8 cellular contexts compared by ENCODE assay signal in the genomic region with DNA sequence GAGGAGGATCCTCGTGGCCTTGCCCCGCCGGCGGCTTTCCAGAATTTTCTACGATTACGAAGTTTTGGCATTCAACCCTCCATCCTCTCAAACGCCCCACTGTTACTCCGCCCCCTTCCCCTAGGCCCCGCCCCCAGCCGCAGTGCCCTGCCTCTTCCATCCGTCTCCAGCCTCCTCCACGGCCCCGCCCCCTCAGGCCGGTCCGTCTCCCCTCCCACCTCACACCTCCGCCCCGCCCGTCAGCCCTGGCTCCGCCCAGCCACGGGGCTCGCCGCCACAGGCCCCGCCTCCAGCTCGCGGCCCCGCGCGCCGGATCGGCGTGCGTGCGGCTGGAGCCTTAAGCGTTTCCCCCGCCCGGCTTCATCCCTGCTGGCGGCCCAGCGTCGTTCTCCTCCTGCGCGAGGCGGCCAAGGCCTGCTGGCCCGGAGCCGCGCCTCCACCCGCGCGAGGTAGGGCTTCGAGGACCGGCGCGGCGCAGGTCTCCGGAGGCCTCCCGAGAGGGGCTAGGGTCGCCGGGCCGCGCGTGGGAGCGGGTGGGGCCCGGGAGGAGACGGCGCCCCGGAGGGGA. TPM values are rescaled to one million over a fixed set of nuclear protein-coding genes. Genes with fewer than 3 reads are reported as not detected.
A peak's percentile ranks its signal among the peaks of the same experiment; 100 is the strongest.
DNase-seq lines count a peak whose midpoint lies in the region; ATAC-seq and TF ChIP-seq lines count a peak whose summit lies in the region.

A gene with protein sequence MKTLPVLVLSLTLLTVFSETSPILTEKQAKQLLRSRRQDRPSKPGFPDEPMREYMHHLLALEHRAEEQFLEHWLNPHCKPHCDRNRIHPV (minus strand): TSS at position 109 of the 568 bp plus-strand sequence. CDS start 18,110 bp downstream, outside the sequence.
A gene (plus strand): TSS at position 340 of the 568 bp plus-strand sequence. CDS start 645 bp downstream, outside the sequence.

- peak within 1 kb of the TSS; percentile 97 for H3K4me2 ChIP-seq in SK-N-SH

- H4K20me1 ChIP-seq in SK-N-SH (ENCODE audit: insufficient read depth) = no peaks in the 10 kb centered on the region

- POLR2A ChIA-PET in SK-N-SH (lab: Yijun Ruan, JAX) = interaction anchor here (1.0 to 2.3 kb wide), 3 partner anchors 80 to 144 kb away, joined by 3 to 8 read pairs (median 4); a partner anchor contains a TSS

- peak; percentile 94 for DNase-seq in GM06990 (ENCODE audit: extremely low read depth, insufficient read length)
- peak; percentile 94 for DNase-seq in HFFc6
- DNase-seq in MV-4-11 (lab: John Stamatoyannopoulos, UW) = peak; percentile 89
- peak; percentile 100 for DNase-seq in SK-N-SH
- DNase-seq in activated naive CD4-positive, alpha-beta T cell treated with anti-CD3 and anti-CD28 coated beads, Interleukin-2, amount 50 U/mL, for 72 hours (ENCODE audit: low spot score in 2 of 2) = peak; percentile 98 to 99
- DNase-seq in glutamatergic neuron = peak; percentile 99
- DNase-seq in osteocyte (ENCODE audit: extremely low spot score, unreplicated experiment) = peak; percentile 99

- peak within 1 kb of the TSS; percentile 87 for H2AFZ ChIP-seq in SK-N-SH (ENCODE audit: low read depth)

- no peaks in the 10 kb centered on the region for H3K27me3 ChIP-seq in GM06990 (replicated peaks; ENCODE audit: control insufficient read depth, insufficient read depth, low read length)
- H3K27me3 ChIP-seq in SK-N-SH (ENCODE audit: insufficient read depth) = no peaks in the 10 kb centered on the region
- H3K27me3 ChIP-seq in thymus (ENCODE audit: control insufficient read depth, insufficient read depth) = no peaks in the 10 kb centered on the region

- H3K4me1 ChIP-seq in SK-N-SH (ENCODE audit: control insufficient read depth in 1 of 2, insufficient read depth in 2 of 2, low read depth in 1 of 2, low read length in 1 of 2) = peaks cover 9 to 21% of the 10 kb centered on the region in 2 experiments; a peak in 3 of 4 replicates
- H3K4me1 ChIP-seq in thymus (ENCODE audit: control insufficient read depth, insufficient read depth, low read length) = peaks cover 22% of the 10 kb centered on the region

- H3K4me1 Mint-ChIP-seq in HFFc6 (ENCODE audit: low read depth) (peaks cover 65% of the 10 kb centered on the region), glutamatergic neuron (ENCODE audit: low read depth, unreplicated experiment) (peaks cover 1% of the 10 kb centered on the region), osteocyte (ENCODE audit: unreplicated experiment) (peaks cover 17% of the 10 kb centered on the region)

- peak within 1 kb of the TSS; percentile 73 for H3K27ac Mint-ChIP-seq in HFFc6
- peak within 1 kb of the TSS; percentile 83 to 94 for H3K27ac Mint-ChIP-seq in activated naive CD4-positive, alpha-beta T cell treated with anti-CD3 and anti-CD28 coated beads, Interleukin-2, amount 50 U/mL, for 72 hours
- H3K27ac Mint-ChIP-seq in glutamatergic neuron (ENCODE audit: unreplicated experiment) = no peak within 1 kb of the TSS
- peak within 1 kb of the TSS; percentile 77 for H3K27ac Mint-ChIP-seq in osteocyte (ENCODE audit: unreplicated experiment)

- WGBS in SK-N-SH (ENCODE audit: low lambda C conversion rate) = 1% methylated on average over 58 of the region's 65 CpGs
- WGBS in thymus = under 1% methylated on average over 65 of the region's 65 CpGs

- no peak for TF ChIP-seq CTCF in GM06990 (IDR thresholded peaks at IDR 0.05; ENCODE audit: insufficient read depth, low read length, poor library complexity, severe bottlenecking)
- TF ChIP-seq CTCF in HFFc6 (IDR thresholded peaks at IDR 0.05) = no peak
- TF ChIP-seq CTCF in SK-N-SH (IDR thresholded peaks at IDR 0.05) = no peak
- no peak for TF ChIP-seq CTCF in glutamatergic neuron (IDR thresholded peaks at IDR 0.05; ENCODE audit: partially characterized antibody, unreplicated experiment)
- TF ChIP-seq CTCF in osteocyte (IDR thresholded peaks at IDR 0.05) = no peak

- peak within 1 kb of the TSS; percentile 91 for H3K4me3 Mint-ChIP-seq in HFFc6
- peak within 1 kb of the TSS; percentile 86 for H3K4me3 Mint-ChIP-seq in glutamatergic neuron (ENCODE audit: unreplicated experiment)
- H3K4me3 Mint-ChIP-seq in osteocyte (ENCODE audit: unreplicated experiment) = peak within 1 kb of the TSS; percentile 84

- H3F3A ChIP-seq in SK-N-SH (replicated peaks; ENCODE audit: insufficient read depth) = peaks cover 4% of the 10 kb centered on the region

- H3K4me3 ChIP-seq in GM06990 (replicated peaks; ENCODE audit: low read depth, low read length) = peak within 1 kb of the TSS; percentile 87
- H3K4me3 ChIP-seq in SK-N-SH (ENCODE audit: low read depth in 2 of 2, low read length in 1 of 2) = peak within 1 kb of the TSS; percentile 66 to 74
- peak within 1 kb of the TSS; percentile 89 for H3K4me3 ChIP-seq in thymus (ENCODE audit: low read length)

- no peaks in the 10 kb centered on the region for H3K9me3 ChIP-seq in SK-N-SH
- no peaks in the 10 kb centered on the region for H3K9me3 ChIP-seq in thymus (ENCODE audit: control insufficient read depth)

- H3K9me2 ChIP-seq in SK-N-SH = no peaks in the 10 kb centered on the region

- TF ChIP-seq RAD21 in SK-N-SH (IDR thresholded peaks at IDR 0.05; ENCODE audit: low read length) = no peak

- no peak; a peak in 1 of 4 replicates for TF ChIP-seq EP300 in SK-N-SH (IDR thresholded peaks at IDR 0.05; ENCODE audit: borderline replicate concordance in 1 of 2, low read depth in 1 of 2, low read length in 1 of 2)

- peak; percentile 86 to 91 for ATAC-seq in activated naive CD4-positive, alpha-beta T cell treated with anti-CD3 and anti-CD28 coated beads, Interleukin-2, amount 50 U/mL, for 72 hours

- peaks cover 45% of the 10 kb centered on the region for H3K79me2 ChIP-seq in SK-N-SH (ENCODE audit: insufficient read depth)

- peaks cover 20% of the 10 kb centered on the region; the same call in 1 of the 2 replicates for H3K36me3 Mint-ChIP-seq in HFFc6 (ENCODE audit: low read depth)
- peaks cover 25 to 38% of the 10 kb centered on the region in 2 donors for H3K36me3 Mint-ChIP-seq in activated naive CD4-positive, alpha-beta T cell treated with anti-CD3 and anti-CD28 coated beads, Interleukin-2, amount 50 U/mL, for 72 hours
- H3K36me3 Mint-ChIP-seq in glutamatergic neuron (ENCODE audit: unreplicated experiment) = no peaks in the 10 kb centered on the region
- H3K36me3 Mint-ChIP-seq in osteocyte (ENCODE audit: unreplicated experiment) = peaks cover 8% of the 10 kb centered on the region

- H3K27me3 Mint-ChIP-seq in HFFc6 (ENCODE audit: insufficient read depth) (no peaks in the 10 kb centered on the region; the same call in 1 of the 2 replicates), glutamatergic neuron (ENCODE audit: unreplicated experiment) (peaks cover 8% of the 10 kb centered on the region), osteocyte (ENCODE audit: unreplicated experiment) (no peaks in the 10 kb centered on the region)

- H3K36me3 ChIP-seq in GM06990 (ENCODE audit: control insufficient read depth, insufficient read depth, low read length) (peaks cover 5% of the 10 kb centered on the region), SK-N-SH (replicated peaks in 1 of 2; ENCODE audit: control insufficient read depth in 1 of 2, insufficient read depth in 2 of 2, low read length in 1 of 2) (peaks cover 4 to 19% of the 10 kb centered on the region in 2 experiments), thymus (ENCODE audit: control insufficient read depth, insufficient read depth) (peaks cover 7% of the 10 kb centered on the region)

- CTCF ChIA-PET in SK-N-SH (lab: Yijun Ruan, JAX) = interaction anchor here (1.5 to 5.5 kb wide), 5 partner anchors 10 to 68 kb away, joined by 3 to 32 read pairs (median 4); no protein-coding TSS in a partner anchor

- peak within 1 kb of the TSS; percentile 81 for H3K9ac ChIP-seq in SK-N-SH

- H3K27ac ChIP-seq in SK-N-SH (ENCODE audit: low read depth in 2 of 2, low read length in 1 of 2) (peak within 1 kb of the TSS; percentile 66), thymus (ENCODE audit: low read depth) (peak within 1 kb of the TSS; percentile 91)

- H3K9me3 Mint-ChIP-seq in HFFc6 = no peaks in the 10 kb centered on the region
- no peaks in the 10 kb centered on the region for H3K9me3 Mint-ChIP-seq in activated naive CD4-positive, alpha-beta T cell treated with anti-CD3 and anti-CD28 coated beads, Interleukin-2, amount 50 U/mL, for 72 hours
- H3K9me3 Mint-ChIP-seq in glutamatergic neuron (ENCODE audit: unreplicated experiment) = peaks cover 5% of the 10 kb centered on the region
- no peaks in the 10 kb centered on the region for H3K9me3 Mint-ChIP-seq in osteocyte (ENCODE audit: unreplicated experiment)

TF ChIP-seq in SK-N-SH, 30 proteins besides CTCF, POLR2A, EP300 and RAD21 (continues in another document):
- TF ChIP-seq NRF1 (IDR thresholded peaks at IDR 0.05; ENCODE audit: low read depth, low read length) = 0 out of 2 replicates have a peak, but pooled peaks have one; percentile 23
- TF ChIP-seq MXI1 (IDR thresholded peaks at IDR 0.05; ENCODE audit: low read depth, low read length) = peak; percentile 83
- peak; percentile 7; the same call in 1 of the 2 replicates for TF ChIP-seq POLR2AphosphoS5 (IDR thresholded peaks at IDR 0.05; ENCODE audit: low read depth, low read length)
- TF ChIP-seq, protein P1, sequence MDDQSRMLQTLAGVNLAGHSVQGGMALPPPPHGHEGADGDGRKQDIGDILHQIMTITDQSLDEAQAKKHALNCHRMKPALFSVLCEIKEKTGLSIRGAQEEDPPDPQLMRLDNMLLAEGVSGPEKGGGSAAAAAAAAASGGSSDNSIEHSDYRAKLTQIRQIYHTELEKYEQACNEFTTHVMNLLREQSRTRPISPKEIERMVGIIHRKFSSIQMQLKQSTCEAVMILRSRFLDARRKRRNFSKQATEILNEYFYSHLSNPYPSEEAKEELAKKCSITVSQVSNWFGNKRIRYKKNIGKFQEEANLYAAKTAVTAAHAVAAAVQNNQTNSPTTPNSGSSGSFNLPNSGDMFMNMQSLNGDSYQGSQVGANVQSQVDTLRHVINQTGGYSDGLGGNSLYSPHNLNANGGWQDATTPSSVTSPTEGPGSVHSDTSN (IDR thresholded peaks at IDR 0.05) = peak; percentile 86

RNA-seq across cellular contexts. Expression of the first gene that starts in this region (rescaled TPM):
- total RNA-seq in HFFc6 (2021; fragmentation: NEBNext Ultra II Directional; extraction: Animal tissue kit (Norgen Biotek cat#: 25700)) = 1 to 10 TPM; 1.5 to 2.3 (median 1.9) TPM
- polyA plus RNA-seq in SK-N-SH (2012; rRNA removed) (1.6 and 1.7 TPM in 2 replicates), thymus (14.0 TPM)
- polyA plus RNA-seq in SK-N-SH (2012; cell fraction: cytosol; rRNA removed) = 1.6 and 1.9 TPM in 2 replicates
- polyA plus RNA-seq in SK-N-SH (2012; cell fraction: nucleus; rRNA removed) = 3.7 and 5.1 TPM in 2 replicates
- 1 to 10 TPM; 2.5 to 3.5 TPM for total RNA-seq in activated naive CD4-positive, alpha-beta T cell treated with anti-CD3 and anti-CD28 coated beads, Interleukin-2, amount 50 U/mL, for 72 hours
- total RNA-seq in glutamatergic neuron (ENCODE audit: unreplicated experiment) (not detected), osteocyte (1.6 and 2.4 TPM in 2 replicates)

RNA-seq across cellular contexts. Expression of the second gene that starts in this region (rescaled TPM):
- 1 to 10 TPM; 5.9 to 9.3 (median 7.6) TPM for total RNA-seq in HFFc6 (2021; fragmentation: NEBNext Ultra II Directional; extraction: Animal tissue kit (Norgen Biotek cat#: 25700))
- 2.4 and 2.8 TPM in 2 replicates for polyA plus RNA-seq in SK-N-SH (2012; rRNA removed)
- polyA plus RNA-seq in SK-N-SH (2012; cell fraction: cytosol; rRNA removed) = 1.9 and 2.0 TPM in 2 replicates
- polyA plus RNA-seq in SK-N-SH (2012; cell fraction: nucleus; rRNA removed) = 13.8 and 15.7 TPM in 2 replicates
- total RNA-seq in activated naive CD4-positive, alpha-beta T cell treated with anti-CD3 and anti-CD28 coated beads, Interleukin-2, amount 50 U/mL, for 72 hours = 10 to 100 TPM; 29.8 to 30.0 TPM
- total RNA-seq in glutamatergic neuron (ENCODE audit: unreplicated experiment) = 2.8 TPM
- 6.6 and 7.1 TPM in 2 replicates for total RNA-seq in osteocyte
- polyA plus RNA-seq in thymus = 15.8 TPM

Comparison
In these comparisons a context has a peak if more than half of its experiments do, and no peak if none do; other contexts are left out.
1. Peak in every context shown above with its lines: DNase-seq, ATAC-seq, H3K4me3 ChIP-seq and H3K27ac ChIP-seq.